ENCODE assay signal across 1 cellular context in the genomic region with DNA sequence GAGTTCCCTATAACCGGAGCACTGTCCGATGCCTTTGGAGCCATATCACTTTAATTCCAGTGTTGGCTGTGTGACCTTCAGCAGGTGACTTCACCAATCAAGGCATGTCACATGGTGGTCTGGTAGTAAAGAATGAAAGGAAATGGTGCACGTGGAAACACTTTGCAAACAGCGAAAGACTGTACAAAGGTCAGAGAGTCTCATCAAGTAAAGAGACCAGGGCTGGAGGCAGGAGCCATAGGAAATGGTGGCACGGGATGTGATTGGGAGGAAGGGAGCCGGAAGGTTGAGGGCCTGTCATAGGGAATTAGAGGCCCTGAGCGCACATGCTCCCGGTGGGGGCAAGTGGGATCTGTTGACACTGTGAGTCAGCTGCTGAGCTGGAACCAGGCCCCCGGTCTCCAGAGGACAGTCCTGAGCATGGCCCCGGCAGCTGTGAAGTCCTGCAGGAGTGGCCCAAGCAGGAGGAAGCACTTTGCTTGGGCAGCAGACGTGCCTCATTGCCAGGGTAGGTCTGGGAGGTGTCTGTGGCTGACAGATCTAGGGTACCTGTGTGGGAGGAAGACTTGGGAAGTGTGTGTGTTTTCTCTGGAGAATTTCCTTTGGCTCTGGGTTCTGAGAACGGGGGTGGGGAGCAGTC.
TF ChIP-seq lines count a peak whose summit lies in the region.

No MANE protein-coding gene starts in this region.

TF ChIP-seq in IMR-90, 13 proteins besides CTCF, POLR2A, EP300 and RAD21 (continued from another document):
- TF ChIP-seq, protein P1, sequence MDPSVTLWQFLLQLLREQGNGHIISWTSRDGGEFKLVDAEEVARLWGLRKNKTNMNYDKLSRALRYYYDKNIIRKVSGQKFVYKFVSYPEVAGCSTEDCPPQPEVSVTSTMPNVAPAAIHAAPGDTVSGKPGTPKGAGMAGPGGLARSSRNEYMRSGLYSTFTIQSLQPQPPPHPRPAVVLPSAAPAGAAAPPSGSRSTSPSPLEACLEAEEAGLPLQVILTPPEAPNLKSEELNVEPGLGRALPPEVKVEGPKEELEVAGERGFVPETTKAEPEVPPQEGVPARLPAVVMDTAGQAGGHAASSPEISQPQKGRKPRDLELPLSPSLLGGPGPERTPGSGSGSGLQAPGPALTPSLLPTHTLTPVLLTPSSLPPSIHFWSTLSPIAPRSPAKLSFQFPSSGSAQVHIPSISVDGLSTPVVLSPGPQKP (IDR thresholded peaks at IDR 0.05; ENCODE audit: borderline replicate concordance, low read depth, low read length), result no peak
- no peak for TF ChIP-seq FOS (IDR thresholded peaks at IDR 0.05; ENCODE audit: low read depth, low read length)
- TF ChIP-seq MAFK (IDR thresholded peaks at IDR 0.05; ENCODE audit: low read depth, low read length), result no peak
- TF ChIP-seq MAZ (IDR thresholded peaks at IDR 0.05; ENCODE audit: borderline replicate concordance, low read depth, low read length), result no peak
- TF ChIP-seq BHLHE40 (IDR thresholded peaks at IDR 0.05; ENCODE audit: low read depth, low read length), result no peak
- no peak for TF ChIP-seq NFE2L2 (IDR thresholded peaks at IDR 0.05; ENCODE audit: low read depth, low read length)
- TF ChIP-seq MXI1 (IDR thresholded peaks at IDR 0.05; ENCODE audit: borderline replicate concordance, low read depth, low read length), result no peak
- TF ChIP-seq, protein P2, sequence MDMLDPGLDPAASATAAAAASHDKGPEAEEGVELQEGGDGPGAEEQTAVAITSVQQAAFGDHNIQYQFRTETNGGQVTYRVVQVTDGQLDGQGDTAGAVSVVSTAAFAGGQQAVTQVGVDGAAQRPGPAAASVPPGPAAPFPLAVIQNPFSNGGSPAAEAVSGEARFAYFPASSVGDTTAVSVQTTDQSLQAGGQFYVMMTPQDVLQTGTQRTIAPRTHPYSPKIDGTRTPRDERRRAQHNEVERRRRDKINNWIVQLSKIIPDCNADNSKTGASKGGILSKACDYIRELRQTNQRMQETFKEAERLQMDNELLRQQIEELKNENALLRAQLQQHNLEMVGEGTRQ (IDR thresholded peaks at IDR 0.05; ENCODE audit: low read depth, low read length), result no peak
